In the genomic region with DNA sequence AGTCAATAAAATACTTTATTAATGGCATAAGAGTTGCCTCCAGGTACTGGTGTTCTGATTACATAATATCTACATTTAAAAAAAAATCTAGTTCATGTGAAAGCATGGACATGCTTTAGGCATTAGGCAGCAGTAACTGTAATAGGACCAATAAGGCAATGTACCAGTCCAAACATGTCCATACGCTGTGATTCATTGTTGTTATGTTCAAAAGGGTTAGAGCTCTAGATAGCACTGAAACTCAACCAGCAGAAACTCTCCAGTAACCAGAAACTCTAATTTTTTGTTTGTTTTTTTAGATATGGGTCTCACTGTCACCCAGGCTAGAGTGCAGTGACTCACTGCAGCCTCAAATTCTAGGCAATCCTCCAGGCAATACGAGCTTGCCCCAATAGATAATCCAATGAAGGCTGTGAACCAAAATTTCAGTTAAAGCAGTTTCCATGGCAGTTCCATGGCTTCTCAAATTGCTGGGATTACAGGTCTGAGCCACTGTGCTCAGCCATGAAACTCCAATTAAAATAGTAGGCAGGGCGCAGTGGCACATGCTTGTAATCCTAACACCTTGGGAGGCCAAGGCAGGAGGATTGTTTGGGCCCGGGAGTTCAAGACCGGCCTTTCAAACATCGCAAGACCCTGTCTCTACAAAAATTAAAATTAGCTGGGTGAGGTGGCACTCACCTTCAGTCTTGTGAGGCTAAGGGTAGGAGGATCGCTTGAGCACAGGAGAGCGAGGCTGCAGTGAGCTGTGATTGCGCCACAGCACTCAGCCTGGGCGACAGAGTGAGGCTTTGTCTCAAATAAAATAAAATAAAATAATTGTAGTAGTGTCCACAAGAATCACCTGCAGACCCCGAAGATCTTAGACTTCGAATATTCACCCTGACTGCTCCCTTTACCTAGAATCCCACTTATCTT, we compare ENCODE assay signal across 2 cellular contexts.
TF ChIP-seq lines count a peak whose summit lies in the region.

No MANE protein-coding gene starts in this region.

TF ChIP-seq in HCT116, 20 proteins besides CTCF, POLR2A, EP300 and RAD21:
- TF ChIP-seq, protein P1, sequence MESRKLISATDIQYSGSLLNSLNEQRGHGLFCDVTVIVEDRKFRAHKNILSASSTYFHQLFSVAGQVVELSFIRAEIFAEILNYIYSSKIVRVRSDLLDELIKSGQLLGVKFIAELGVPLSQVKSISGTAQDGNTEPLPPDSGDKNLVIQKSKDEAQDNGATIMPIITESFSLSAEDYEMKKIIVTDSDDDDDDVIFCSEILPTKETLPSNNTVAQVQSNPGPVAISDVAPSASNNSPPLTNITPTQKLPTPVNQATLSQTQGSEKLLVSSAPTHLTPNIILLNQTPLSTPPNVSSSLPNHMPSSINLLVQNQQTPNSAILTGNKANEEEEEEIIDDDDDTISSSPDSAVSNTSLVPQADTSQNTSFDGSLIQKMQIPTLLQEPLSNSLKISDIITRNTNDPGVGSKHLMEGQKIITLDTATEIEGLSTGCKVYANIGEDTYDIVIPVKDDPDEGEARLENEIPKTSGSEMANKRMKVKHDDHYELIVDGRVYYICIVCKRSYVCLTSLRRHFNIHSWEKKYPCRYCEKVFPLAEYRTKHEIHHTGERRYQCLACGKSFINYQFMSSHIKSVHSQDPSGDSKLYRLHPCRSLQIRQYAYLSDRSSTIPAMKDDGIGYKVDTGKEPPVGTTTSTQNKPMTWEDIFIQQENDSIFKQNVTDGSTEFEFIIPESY (IDR thresholded peaks at IDR 0.05; ENCODE audit: extremely low read depth, insufficient replicate concordance, low read length) = no peak
- TF ChIP-seq, protein P2, sequence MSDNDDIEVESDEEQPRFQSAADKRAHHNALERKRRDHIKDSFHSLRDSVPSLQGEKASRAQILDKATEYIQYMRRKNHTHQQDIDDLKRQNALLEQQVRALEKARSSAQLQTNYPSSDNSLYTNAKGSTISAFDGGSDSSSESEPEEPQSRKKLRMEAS (IDR thresholded peaks at IDR 0.05) = no peak
- no peak for TF ChIP-seq ZFX (IDR thresholded peaks at IDR 0.05)
- TF ChIP-seq, protein P3, sequence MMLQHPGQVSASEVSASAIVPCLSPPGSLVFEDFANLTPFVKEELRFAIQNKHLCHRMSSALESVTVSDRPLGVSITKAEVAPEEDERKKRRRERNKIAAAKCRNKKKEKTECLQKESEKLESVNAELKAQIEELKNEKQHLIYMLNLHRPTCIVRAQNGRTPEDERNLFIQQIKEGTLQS (IDR thresholded peaks at IDR 0.05) = no peak
- TF ChIP-seq EZH2phosphoT487 (IDR thresholded peaks at IDR 0.05; ENCODE audit: borderline replicate concordance) = no peak
- TF ChIP-seq FOSL1 (IDR thresholded peaks at IDR 0.05; ENCODE audit: low read depth) = peak; percentile 12; the same call in 1 of the 2 replicates
- no peak; the same call in 1 of the 2 replicates for TF ChIP-seq CEBPB (IDR thresholded peaks at IDR 0.05; ENCODE audit: low read depth)
- TF ChIP-seq JUND (IDR thresholded peaks at IDR 0.05) = no peak

TF ChIP-seq in WTC11, 78 proteins besides CTCF, POLR2A, EP300 and RAD21:
- TF ChIP-seq CBFB (CRISPR knock-in tag; IDR thresholded peaks at IDR 0.05; ENCODE audit: low read depth) (no peak), ELF4 (CRISPR knock-in tag; IDR thresholded peaks at IDR 0.05; ENCODE audit: low read depth) (no peak), ZNF263 (CRISPR knock-in tag; IDR thresholded peaks at IDR 0.05; ENCODE audit: low read depth) (no peak), ZNF396 (CRISPR knock-in tag; IDR thresholded peaks at IDR 0.05; ENCODE audit: borderline replicate concordance) (no peak), MYBL2 (CRISPR knock-in tag; IDR thresholded peaks at IDR 0.05) (no peak), TEAD1 (CRISPR knock-in tag; IDR thresholded peaks at IDR 0.05) (no peak), SP1 (CRISPR knock-in tag; conservative IDR thresholded peaks at IDR 0.05) (no peak), NFATC4 (CRISPR knock-in tag; IDR thresholded peaks at IDR 0.05) (no peak), ATF1 (CRISPR knock-in tag; IDR thresholded peaks at IDR 0.05) (no peak), PRRX2 (CRISPR knock-in tag; IDR thresholded peaks at IDR 0.05) (no peak), FOXJ3 (CRISPR knock-in tag; IDR thresholded peaks at IDR 0.05; ENCODE audit: borderline replicate concordance) (no peak), NFE2L1 (CRISPR knock-in tag; IDR thresholded peaks at IDR 0.05) (no peak)
- TF ChIP-seq, protein P3 (CRISPR knock-in tag; conservative IDR thresholded peaks at IDR 0.05) = no peak
- TF ChIP-seq, protein P4, sequence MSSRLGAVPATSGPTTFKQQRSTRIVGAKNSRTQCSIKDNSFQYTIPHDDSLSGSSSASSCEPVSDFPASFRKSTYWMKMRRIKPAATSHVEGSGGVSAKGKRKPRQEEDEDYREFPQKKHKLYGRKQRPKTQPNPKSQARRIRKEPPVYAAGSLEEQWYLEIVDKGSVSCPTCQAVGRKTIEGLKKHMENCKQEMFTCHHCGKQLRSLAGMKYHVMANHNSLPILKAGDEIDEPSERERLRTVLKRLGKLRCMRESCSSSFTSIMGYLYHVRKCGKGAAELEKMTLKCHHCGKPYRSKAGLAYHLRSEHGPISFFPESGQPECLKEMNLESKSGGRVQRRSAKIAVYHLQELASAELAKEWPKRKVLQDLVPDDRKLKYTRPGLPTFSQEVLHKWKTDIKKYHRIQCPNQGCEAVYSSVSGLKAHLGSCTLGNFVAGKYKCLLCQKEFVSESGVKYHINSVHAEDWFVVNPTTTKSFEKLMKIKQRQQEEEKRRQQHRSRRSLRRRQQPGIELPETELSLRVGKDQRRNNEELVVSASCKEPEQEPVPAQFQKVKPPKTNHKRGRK (CRISPR knock-in tag; IDR thresholded peaks at IDR 0.05; ENCODE audit: borderline replicate concordance) = no peak
- TF ChIP-seq, protein P5, sequence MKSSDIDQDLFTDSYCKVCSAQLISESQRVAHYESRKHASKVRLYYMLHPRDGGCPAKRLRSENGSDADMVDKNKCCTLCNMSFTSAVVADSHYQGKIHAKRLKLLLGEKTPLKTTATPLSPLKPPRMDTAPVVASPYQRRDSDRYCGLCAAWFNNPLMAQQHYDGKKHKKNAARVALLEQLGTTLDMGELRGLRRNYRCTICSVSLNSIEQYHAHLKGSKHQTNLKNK (CRISPR knock-in tag; IDR thresholded peaks at IDR 0.05) = no peak
- TF ChIP-seq, protein P6, sequence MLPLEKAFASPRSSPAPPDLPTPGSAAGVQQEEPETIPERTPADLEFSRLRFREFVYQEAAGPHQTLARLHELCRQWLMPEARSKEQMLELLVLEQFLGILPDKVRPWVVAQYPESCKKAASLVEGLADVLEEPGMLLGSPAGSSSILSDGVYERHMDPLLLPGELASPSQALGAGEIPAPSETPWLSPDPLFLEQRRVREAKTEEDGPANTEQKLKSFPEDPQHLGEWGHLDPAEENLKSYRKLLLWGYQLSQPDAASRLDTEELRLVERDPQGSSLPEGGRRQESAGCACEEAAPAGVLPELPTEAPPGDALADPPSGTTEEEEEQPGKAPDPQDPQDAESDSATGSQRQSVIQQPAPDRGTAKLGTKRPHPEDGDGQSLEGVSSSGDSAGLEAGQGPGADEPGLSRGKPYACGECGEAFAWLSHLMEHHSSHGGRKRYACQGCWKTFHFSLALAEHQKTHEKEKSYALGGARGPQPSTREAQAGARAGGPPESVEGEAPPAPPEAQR (CRISPR knock-in tag; IDR thresholded peaks at IDR 0.05) = no peak
- TF ChIP-seq, protein P7, sequence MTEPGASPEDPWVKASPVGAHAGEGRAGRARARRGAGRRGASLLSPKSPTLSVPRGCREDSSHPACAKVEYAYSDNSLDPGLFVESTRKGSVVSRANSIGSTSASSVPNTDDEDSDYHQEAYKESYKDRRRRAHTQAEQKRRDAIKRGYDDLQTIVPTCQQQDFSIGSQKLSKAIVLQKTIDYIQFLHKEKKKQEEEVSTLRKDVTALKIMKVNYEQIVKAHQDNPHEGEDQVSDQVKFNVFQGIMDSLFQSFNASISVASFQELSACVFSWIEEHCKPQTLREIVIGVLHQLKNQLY (CRISPR knock-in tag; IDR thresholded peaks at IDR 0.05) = no peak
- TF ChIP-seq, protein P8, sequence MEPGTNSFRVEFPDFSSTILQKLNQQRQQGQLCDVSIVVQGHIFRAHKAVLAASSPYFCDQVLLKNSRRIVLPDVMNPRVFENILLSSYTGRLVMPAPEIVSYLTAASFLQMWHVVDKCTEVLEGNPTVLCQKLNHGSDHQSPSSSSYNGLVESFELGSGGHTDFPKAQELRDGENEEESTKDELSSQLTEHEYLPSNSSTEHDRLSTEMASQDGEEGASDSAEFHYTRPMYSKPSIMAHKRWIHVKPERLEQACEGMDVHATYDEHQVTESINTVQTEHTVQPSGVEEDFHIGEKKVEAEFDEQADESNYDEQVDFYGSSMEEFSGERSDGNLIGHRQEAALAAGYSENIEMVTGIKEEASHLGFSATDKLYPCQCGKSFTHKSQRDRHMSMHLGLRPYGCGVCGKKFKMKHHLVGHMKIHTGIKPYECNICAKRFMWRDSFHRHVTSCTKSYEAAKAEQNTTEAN (CRISPR knock-in tag; IDR thresholded peaks at IDR 0.05) = no peak
- TF ChIP-seq, protein P9, sequence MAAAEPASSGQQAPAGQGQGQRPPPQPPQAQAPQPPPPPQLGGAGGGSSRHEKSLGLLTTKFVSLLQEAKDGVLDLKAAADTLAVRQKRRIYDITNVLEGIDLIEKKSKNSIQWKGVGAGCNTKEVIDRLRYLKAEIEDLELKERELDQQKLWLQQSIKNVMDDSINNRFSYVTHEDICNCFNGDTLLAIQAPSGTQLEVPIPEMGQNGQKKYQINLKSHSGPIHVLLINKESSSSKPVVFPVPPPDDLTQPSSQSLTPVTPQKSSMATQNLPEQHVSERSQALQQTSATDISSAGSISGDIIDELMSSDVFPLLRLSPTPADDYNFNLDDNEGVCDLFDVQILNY (CRISPR knock-in tag; IDR thresholded peaks at IDR 0.05) = no peak
